1 cellular context compared by ENCODE assay signal in the genomic region with DNA sequence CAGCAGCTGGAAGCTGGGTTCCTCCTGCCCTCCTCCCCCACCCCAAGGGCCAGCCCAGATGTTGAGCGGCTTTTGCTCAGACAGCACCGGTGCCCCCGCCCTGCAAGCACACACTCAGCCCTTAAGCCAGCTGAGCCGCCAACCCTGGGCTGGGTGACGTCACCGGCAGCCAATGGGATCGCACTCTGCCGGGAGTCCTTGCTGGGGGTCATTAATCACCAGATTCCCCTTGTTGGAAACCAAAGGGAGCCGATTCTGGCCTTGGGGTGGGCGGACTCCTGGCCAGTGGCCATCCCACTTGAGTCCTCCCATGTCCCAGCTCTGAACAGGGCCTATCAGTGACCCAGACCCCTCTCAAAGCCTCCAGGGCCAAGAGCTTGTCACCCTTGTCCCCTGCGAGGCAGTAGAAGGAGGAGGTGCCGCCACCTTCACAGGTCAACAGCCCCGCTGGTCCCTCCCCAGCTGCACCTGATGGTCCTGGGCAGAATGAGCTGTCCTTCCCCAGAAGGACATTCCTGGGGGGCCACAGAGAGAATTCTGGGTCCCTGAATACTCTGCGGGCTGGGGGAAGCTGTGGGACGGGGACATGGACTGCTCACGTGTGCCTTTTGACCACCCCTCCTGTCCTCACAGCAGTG.
TF ChIP-seq lines count a peak whose summit lies in the region.

No MANE protein-coding gene starts in this region.

TF ChIP-seq in K562, 482 proteins besides CTCF, POLR2A, EP300 and RAD21 (continued from another document):
- TF ChIP-seq, protein P1, sequence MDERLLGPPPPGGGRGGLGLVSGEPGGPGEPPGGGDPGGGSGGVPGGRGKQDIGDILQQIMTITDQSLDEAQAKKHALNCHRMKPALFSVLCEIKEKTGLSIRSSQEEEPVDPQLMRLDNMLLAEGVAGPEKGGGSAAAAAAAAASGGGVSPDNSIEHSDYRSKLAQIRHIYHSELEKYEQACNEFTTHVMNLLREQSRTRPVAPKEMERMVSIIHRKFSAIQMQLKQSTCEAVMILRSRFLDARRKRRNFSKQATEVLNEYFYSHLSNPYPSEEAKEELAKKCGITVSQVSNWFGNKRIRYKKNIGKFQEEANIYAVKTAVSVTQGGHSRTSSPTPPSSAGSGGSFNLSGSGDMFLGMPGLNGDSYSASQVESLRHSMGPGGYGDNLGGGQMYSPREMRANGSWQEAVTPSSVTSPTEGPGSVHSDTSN (CRISPR knock-in tag; IDR thresholded peaks at IDR 0.05; ENCODE audit: low read depth) = no peak
- TF ChIP-seq, protein P1 (tag; conservative IDR thresholded peaks at IDR 0.05; ENCODE audit: low read depth) = peak; percentile 69
- TF ChIP-seq CBX3 (IDR thresholded peaks at IDR 0.05; ENCODE audit: borderline replicate concordance in 1 of 2, low read length in 2 of 2) (no peak), KAT8 (IDR thresholded peaks at IDR 0.05; ENCODE audit: low read depth) (no peak), NFYB (IDR thresholded peaks at IDR 0.05; ENCODE audit: extremely low read depth, insufficient read length) (peak; percentile 78)
- TF ChIP-seq, protein P2, sequence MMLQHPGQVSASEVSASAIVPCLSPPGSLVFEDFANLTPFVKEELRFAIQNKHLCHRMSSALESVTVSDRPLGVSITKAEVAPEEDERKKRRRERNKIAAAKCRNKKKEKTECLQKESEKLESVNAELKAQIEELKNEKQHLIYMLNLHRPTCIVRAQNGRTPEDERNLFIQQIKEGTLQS (IDR thresholded peaks at IDR 0.05) = peak; percentile 99
- TF ChIP-seq, protein P2 (CRISPR knock-in tag; conservative IDR thresholded peaks at IDR 0.05) = no peak
